In genomic region chr15:58702233-58702632, GRCh38 we compare ENCODE assay signal across 2 cellular contexts.
TF ChIP-seq lines count a peak whose summit lies in the region.

No MANE protein-coding gene starts in this region.

TF ChIP-seq in HepG2, 621 proteins besides CTCF, POLR2A, EP300 and RAD21:
- TF ChIP-seq FOXK2 (IDR thresholded peaks at IDR 0.05) (no peak), CEBPB (IDR thresholded peaks at IDR 0.05; ENCODE audit: borderline replicate concordance, low read depth, low read length) (peak; percentile 16; the same call in 1 of the 2 replicates), ESRRA (CRISPR knock-in tag; IDR thresholded peaks at IDR 0.05; ENCODE audit: low read depth) (no peak)

TF ChIP-seq in IMR-90, 13 proteins besides CTCF, POLR2A, EP300 and RAD21:
- peak; percentile 53 for TF ChIP-seq CEBPB (IDR thresholded peaks at IDR 0.05; ENCODE audit: low read depth, low read length)
- TF ChIP-seq USF2 (IDR thresholded peaks at IDR 0.05; ENCODE audit: low read depth, low read length) = no peak
- no peak for TF ChIP-seq CHD1 (IDR thresholded peaks at IDR 0.05; ENCODE audit: low read depth, low read length)
- no peak for TF ChIP-seq MAZ (IDR thresholded peaks at IDR 0.05; ENCODE audit: borderline replicate concordance, low read depth, low read length)
